In genomic region chr20:50691585-50692552, GRCh38 we compare ENCODE assay signal across 10 cellular contexts. TPM values are rescaled to one million over a fixed set of nuclear protein-coding genes. Genes with fewer than 3 reads are reported as not detected.
DNase-seq lines count a peak whose midpoint lies in the region; ATAC-seq and TF ChIP-seq lines count a peak whose summit lies in the region.
"Had no signal": no experiment of that assay in that cellular context is flagged by ENCODE, and none has a peak within 500 bp of the region (broad histone marks: within the 10 kb centered on the region; RNA-seq: fewer than 3 reads in every experiment).

No MANE protein-coding gene starts in this region.

- H3K36me3 Mint-ChIP-seq in MCF 10A (ENCODE audit: insufficient read depth, unreplicated experiment): no peaks in the 10 kb centered on the region
- H3K36me3 Mint-ChIP-seq: activated naive CD4-positive, alpha-beta T cell treated with anti-CD3 and anti-CD28 coated beads, Interleukin-2, amount 50 U/mL, for 72 hours had no signal

- no peak for TF ChIP-seq POLR2A in breast epithelium (IDR thresholded peaks at IDR 0.05)
- no peak for TF ChIP-seq POLR2A in esophagus muscularis mucosa (IDR thresholded peaks at IDR 0.05; ENCODE audit: low read depth)

- H3K4me1 ChIP-seq in breast epithelium (no peaks in the 10 kb centered on the region), esophagus muscularis mucosa (peaks cover 8 to 38% (median 22%) of the 10 kb centered on the region in 4 donors), mucosa of rectum (ENCODE audit: control insufficient read depth in 2 of 2, insufficient read depth in 2 of 2, low read length in 2 of 2) (no peaks in the 10 kb centered on the region), upper lobe of right lung (peaks cover 7% of the 10 kb centered on the region)

- no peaks in the 10 kb centered on the region for H3K27me3 ChIP-seq in breast epithelium
- H3K27me3 ChIP-seq in esophagus muscularis mucosa: peaks cover 0 to 30% (median 5%) of the 10 kb centered on the region in 4 donors
- peaks cover 15 to 18% of the 10 kb centered on the region in 2 donors for H3K27me3 ChIP-seq in mucosa of rectum (ENCODE audit: control insufficient read depth in 2 of 2, insufficient read depth in 2 of 2, low read length in 2 of 2)
- H3K27me3 ChIP-seq in upper lobe of right lung: peaks cover 13% of the 10 kb centered on the region

- H3K4me1 Mint-ChIP-seq in MCF 10A (ENCODE audit: insufficient read depth, unreplicated experiment): peaks cover 12% of the 10 kb centered on the region

- peak overlapping the region; percentile 46 to 63 (median 53) for H3K4me3 ChIP-seq in breast epithelium
- peak overlapping the region; percentile 52 to 62 (median 55) for H3K4me3 ChIP-seq in esophagus muscularis mucosa
- peak overlapping the region in 1 of 2 donors; percentile 46 for H3K4me3 ChIP-seq in mucosa of rectum (ENCODE audit: low read length in 2 of 2)
- peak overlapping the region; percentile 46 for H3K4me3 ChIP-seq in upper lobe of right lung

- no peaks in the 10 kb centered on the region for H3K27me3 Mint-ChIP-seq in MCF 10A (ENCODE audit: insufficient read depth, unreplicated experiment)

- POLR2A ChIA-PET in MCF 10A (lab: Yijun Ruan, JAX): no interaction called here

- ATAC-seq in upper lobe of right lung: peak; percentile 20
- ATAC-seq in GM21447 (IDR thresholded peaks at IDR 0.05; ENCODE audit: unreplicated experiment): no peak

- no peak overlapping the region for H3K9ac ChIP-seq in mucosa of rectum (ENCODE audit: low read depth in 1 of 2, low read length in 2 of 2)

- TF ChIP-seq CTCF in breast epithelium (IDR thresholded peaks at IDR 0.05) (no peak), MCF 10A (IDR thresholded peaks at IDR 0.05; ENCODE audit: unreplicated experiment) (no peak), esophagus muscularis mucosa (IDR thresholded peaks at IDR 0.05) (no peak), upper lobe of right lung (IDR thresholded peaks at IDR 0.05) (no peak)

- H3K4me3 Mint-ChIP-seq in MCF 10A (ENCODE audit: unreplicated experiment): no peak overlapping the region
- H3K4me3 Mint-ChIP-seq: CD4-positive, alpha-beta T cell had no signal

- no TSS peak for BruUV-seq in MCF 10A (replicated peaks; lab: Mats Ljungman, UMichigan)

- CTCF ChIA-PET in MCF 10A (lab: Yijun Ruan, JAX): interaction anchor here (1.1 to 1.4 kb wide), 3 partner anchors 12 to 28 kb away, joined by 3 to 6 read pairs (median 3); no protein-coding TSS in a partner anchor

- 56% methylated on average over 18 of the region's 22 CpGs for WGBS in esophagus muscularis mucosa

- no peaks in the 10 kb centered on the region for H3K9me3 Mint-ChIP-seq in MCF 10A (ENCODE audit: unreplicated experiment)
- H3K9me3 Mint-ChIP-seq: activated naive CD4-positive, alpha-beta T cell treated with anti-CD3 and anti-CD28 coated beads, Interleukin-2, amount 50 U/mL, for 72 hours; CD4-positive, alpha-beta T cell had no signal

- no peak for TF ChIP-seq EP300 in esophagus muscularis mucosa (IDR thresholded peaks at IDR 0.05)

- H3K9me3 ChIP-seq in breast epithelium: no peaks in the 10 kb centered on the region
- H3K9me3 ChIP-seq in esophagus muscularis mucosa: no peaks in the 10 kb centered on the region
- no peaks in the 10 kb centered on the region for H3K9me3 ChIP-seq in mucosa of rectum (ENCODE audit: control insufficient read depth in 2 of 2, low read length in 2 of 2)
- H3K9me3 ChIP-seq in upper lobe of right lung: no peaks in the 10 kb centered on the region

- H3K27ac ChIP-seq in breast epithelium: peak overlapping the region; percentile 59 to 83
- peak overlapping the region; percentile 71 to 78 (median 72) for H3K27ac ChIP-seq in esophagus muscularis mucosa (replicated peaks in 1 of 4)
- peak overlapping the region; percentile 38 to 45 for H3K27ac ChIP-seq in mucosa of rectum (ENCODE audit: low read depth in 2 of 2, low read length in 2 of 2)
- H3K27ac ChIP-seq in upper lobe of right lung: peak overlapping the region; percentile 47

- H3K36me3 ChIP-seq in breast epithelium: no peaks in the 10 kb centered on the region
- no peaks in the 10 kb centered on the region for H3K36me3 ChIP-seq in esophagus muscularis mucosa
- H3K36me3 ChIP-seq in mucosa of rectum (ENCODE audit: control insufficient read depth in 2 of 2, insufficient read depth in 2 of 2, low read length in 2 of 2): no peaks in the 10 kb centered on the region
- no peaks in the 10 kb centered on the region for H3K36me3 ChIP-seq in upper lobe of right lung

- intact Hi-C loops in breast epithelium (cut with DNase I; ENCODE audit: low total_unique reads) (no loop called here), MCF 10A (cut with micrococcal nuclease) (no loop called here), esophagus muscularis mucosa (cut with DNase I) (no loop called here), upper lobe of right lung (cut with DNase I) (loop anchor here (10.0 kb wide), 1 partner anchor 57 kb away; no protein-coding TSS in a partner anchor)

- no peak overlapping the region for H3K27ac Mint-ChIP-seq in MCF 10A (ENCODE audit: low read depth, unreplicated experiment)
- H3K27ac Mint-ChIP-seq: CD4-positive, alpha-beta T cell had no signal

- DNase-seq in breast epithelium (ENCODE audit: low spot score in 2 of 2): no peak
- no peak for DNase-seq in MCF 10A (ENCODE audit: unreplicated experiment)
- no peak for DNase-seq in esophagus muscularis mucosa (ENCODE audit: extremely low spot score)
- no peak for DNase-seq in upper lobe of right lung
- DNase-seq in HT-29 (ENCODE audit: low spot score): no peak
- no peak for DNase-seq in NCI-H1436 treated with DMSO at 0.1 percent for 48 hours (lab: John Stamatoyannopoulos, UW)
- DNase-seq: CD4-positive, alpha-beta T cell had no signal

RNA-seq across cellular contexts. Expression of gene RIPOR3, which starts 0.5 kb away (rescaled TPM):
- total RNA-seq in breast epithelium: 10 to 100 TPM in 2 of 3 donors, 1 to 10 TPM in 1; 4.5 to 35.5 (median 26.9) TPM
- total RNA-seq in MCF 10A (2022): not detected in 2 replicates
- total RNA-seq in esophagus muscularis mucosa: 10 to 100 TPM in 3 of 4 donors, 1 to 10 TPM in 1; 6.1 to 25.7 (median 15.3) TPM
- 6.8 TPM for total RNA-seq in upper lobe of right lung
- total RNA-seq in HT-29 (2014; rRNA removed; shearing (Covaris generic)): 0.31 and 0.39 TPM in 2 replicates
- total RNA-seq: CD4-positive, alpha-beta T cell had no signal

RNA-seq across cellular contexts. Expression of gene PARD6B, which starts 39.5 kb away (rescaled TPM):
- 10 to 100 TPM in 2 of 3 donors, 1 to 10 TPM in 1; 1.4 to 30.6 (median 13.4) TPM for total RNA-seq in breast epithelium
- total RNA-seq in MCF 10A (2022): 5.3 and 5.8 TPM in 2 replicates
- 1 to 10 TPM in 3 of 4 donors, under 1 TPM in 1; 0.99 to 4.2 (median 2.8) TPM for total RNA-seq in esophagus muscularis mucosa
- 43.2 TPM for total RNA-seq in upper lobe of right lung
- 23.7 and 29.9 TPM in 2 replicates for total RNA-seq in HT-29 (2014; rRNA removed; shearing (Covaris generic))
